In genomic region chr3:31575448-31575847, GRCh38 we compare ENCODE assay signal across 21 cellular contexts. TPM values are rescaled to one million over a fixed set of nuclear protein-coding genes. Genes with fewer than 3 reads are reported as not detected.
A peak's percentile ranks its signal among the peaks of the same experiment; 100 is the strongest.
DNase-seq lines count a peak whose midpoint lies in the region; ATAC-seq and TF ChIP-seq lines count a peak whose summit lies in the region.
"Had no signal": no experiment of that assay in that cellular context is flagged by ENCODE, and none has a peak within 500 bp of the region (broad histone marks: within the 10 kb centered on the region; RNA-seq: fewer than 3 reads in every experiment).

No MANE protein-coding gene starts in this region.

- H2AFZ ChIP-seq in GM23338: no peak overlapping the region
- H2AFZ ChIP-seq: hepatocyte had no signal

- no peaks in the 10 kb centered on the region for H3F3A ChIP-seq in GM23338 (replicated peaks; ENCODE audit: low read depth)

- TF ChIP-seq CTCF in GM23338 (conservative IDR thresholded peaks at IDR 0.05; ENCODE audit: low read depth in 2 of 2) (no peak), WERI-Rb-1 (IDR thresholded peaks at IDR 0.05; ENCODE audit: low read depth, low read length) (no peak)

- no peaks in the 10 kb centered on the region for H3K27me3 Mint-ChIP-seq in activated CD4-positive, alpha-beta T cell treated with anti-CD3 and anti-CD28 coated beads for 36 hours
- no peaks in the 10 kb centered on the region for H3K27me3 Mint-ChIP-seq in GM23338 (ENCODE audit: insufficient read depth, low read depth, poor library complexity)
- H3K27me3 Mint-ChIP-seq in activated T-helper 1 cell treated with anti-CD3 and anti-CD28 coated beads, Interleukin-12 subunit alpha, Interleukin-12 subunit beta, Interleukin-2, Interleukin-4 antibody, amounts not matched to agents 30 ng/mL and 10 ng/mL and 1 ng/mL, durations not matched to agents 14 hours and 24 hours and 36 hours (ENCODE audit: insufficient read depth): no peaks in the 10 kb centered on the region
- H3K27me3 Mint-ChIP-seq in natural killer cell treated with Interleukin-12 subunit alpha and Interleukin-12 subunit beta and Interleukin-15 and Interleukin-18, amount 100 ng/mL, for 72 hours: no peaks in the 10 kb centered on the region
- H3K27me3 Mint-ChIP-seq: memory B cell; stimulated activated memory B cell treated with anti-CD40 and anti-IgM and Interleukin-4, amounts not matched to agents 10 μg/mL and 1 μg/mL and 100 μg/mL, for 72 hours had no signal

- peaks cover 38% of the 10 kb centered on the region for H3K4me1 ChIP-seq in GM23338 (ENCODE audit: insufficient read depth)

- H3K79me2 ChIP-seq in GM23338 (replicated peaks; ENCODE audit: insufficient read depth): peaks cover 96% of the 10 kb centered on the region

- CTCF ChIA-PET in activated CD4-positive, alpha-beta T cell treated with anti-CD3 and anti-CD28 coated beads for 36 hours (lab: Charles Lee): interaction anchor here (0.7 to 1.3 kb wide), 3 partner anchors 12 to 65 kb away, joined by 3 read pairs; no protein-coding TSS in a partner anchor

- peak; percentile 14 for DNase-seq in activated CD4-positive, alpha-beta T cell treated with anti-CD3 and anti-CD28 coated beads for 36 hours
- no peak for DNase-seq in activated CD4-positive, alpha-beta T cell treated with anti-CD3 and anti-CD28 coated beads, Interleukin-2, amount 50 U/mL, for 48 hours
- DNase-seq in GM23338 (ENCODE audit: low spot score) (no peak), dedifferentiated amniotic fluid mesenchymal stem cell (ENCODE audit: extremely low spot score) (no peak), AG20443 (ENCODE audit: low spot score) (no peak), WERI-Rb-1 (no peak)
- no peak for DNase-seq in activated T-helper 1 cell treated with anti-CD3 and anti-CD28 coated beads, Interleukin-12 subunit alpha, Interleukin-12 subunit beta, Interleukin-2, Interleukin-4 antibody, amounts not matched to agents 30 ng/mL and 10 ng/mL and 1 ng/mL, durations not matched to agents 14 hours and 24 hours and 36 hours (ENCODE audit: low spot score)
- no peak for DNase-seq in natural killer cell treated with Interleukin-12 subunit alpha and Interleukin-12 subunit beta and Interleukin-15 and Interleukin-18, amount 100 ng/mL, for 72 hours (ENCODE audit: low spot score)
- DNase-seq: 8988T; activated CD8-positive, alpha-beta memory T cell treated with anti-CD3 and anti-CD28 coated beads, Interleukin-2, amount 50 U/mL, for 4 hours; DMS79; kidney; NCI-H1417; NCI-H2227 treated with DMSO at 0.1 percent for 48 hours had no signal

- H3K4me3 ChIP-seq in GM23338 (no peak overlapping the region), WERI-Rb-1 (ENCODE audit: low read depth, low read length) (no peak overlapping the region)
- H3K4me3 ChIP-seq: hepatocyte, tibial nerve had no signal

- peaks cover 24% of the 10 kb centered on the region; the same call in 1 of the 2 replicates for H4K20me1 ChIP-seq in GM23338 (replicated peaks; ENCODE audit: insufficient read depth)

- H3K4me1 Mint-ChIP-seq in activated CD4-positive, alpha-beta T cell treated with anti-CD3 and anti-CD28 coated beads for 36 hours: peaks cover 49% of the 10 kb centered on the region
- peaks cover 30% of the 10 kb centered on the region for H3K4me1 Mint-ChIP-seq in GM23338
- H3K4me1 Mint-ChIP-seq in activated T-helper 1 cell treated with anti-CD3 and anti-CD28 coated beads, Interleukin-12 subunit alpha, Interleukin-12 subunit beta, Interleukin-2, Interleukin-4 antibody, amounts not matched to agents 30 ng/mL and 10 ng/mL and 1 ng/mL, durations not matched to agents 14 hours and 24 hours and 36 hours (ENCODE audit: low read depth): peaks cover 65% of the 10 kb centered on the region
- H3K4me1 Mint-ChIP-seq in natural killer cell treated with Interleukin-12 subunit alpha and Interleukin-12 subunit beta and Interleukin-15 and Interleukin-18, amount 100 ng/mL, for 72 hours (ENCODE audit: low read depth in 2 of 2): peaks cover 31 to 56% of the 10 kb centered on the region in 2 donors

- no peak overlapping the region for H3K4me3 Mint-ChIP-seq in activated CD4-positive, alpha-beta T cell treated with anti-CD3 and anti-CD28 coated beads for 36 hours
- no peak overlapping the region for H3K4me3 Mint-ChIP-seq in GM23338
- H3K4me3 Mint-ChIP-seq in activated T-helper 1 cell treated with anti-CD3 and anti-CD28 coated beads, Interleukin-12 subunit alpha, Interleukin-12 subunit beta, Interleukin-2, Interleukin-4 antibody, amounts not matched to agents 30 ng/mL and 10 ng/mL and 1 ng/mL, durations not matched to agents 14 hours and 24 hours and 36 hours: no peak overlapping the region
- no peak overlapping the region for H3K4me3 Mint-ChIP-seq in natural killer cell treated with Interleukin-12 subunit alpha and Interleukin-12 subunit beta and Interleukin-15 and Interleukin-18, amount 100 ng/mL, for 72 hours
- H3K4me3 Mint-ChIP-seq: memory B cell; stimulated activated memory B cell treated with anti-CD40 and anti-IgM and Interleukin-4, amounts not matched to agents 10 μg/mL and 1 μg/mL and 100 μg/mL, for 72 hours had no signal

- peak; percentile 80 for ATAC-seq in activated CD4-positive, alpha-beta T cell treated with anti-CD3 and anti-CD28 coated beads for 36 hours
- ATAC-seq in GM23338: peak; percentile 33; the same call in 1 of the 3 replicates
- peak; percentile 51 to 65 for ATAC-seq in natural killer cell treated with Interleukin-12 subunit alpha and Interleukin-12 subunit beta and Interleukin-15 and Interleukin-18, amount 100 ng/mL, for 72 hours
- ATAC-seq: HCT116; stimulated activated memory B cell treated with anti-CD40 and anti-IgM and Interleukin-4, amounts not matched to agents 10 μg/mL and 1 μg/mL and 100 μg/mL, for 72 hours had no signal

- H3K4me2 ChIP-seq in GM23338: no peak overlapping the region
- H3K4me2 ChIP-seq: hepatocyte had no signal

- POLR2A ChIA-PET in activated CD4-positive, alpha-beta T cell treated with anti-CD3 and anti-CD28 coated beads for 36 hours (lab: Charles Lee): no interaction called here

- intact Hi-C loops in activated CD4-positive, alpha-beta T cell treated with anti-CD3 and anti-CD28 coated beads for 36 hours (cut with DNase I, micrococcal nuclease): no loop called here
- intact Hi-C loops in activated T-helper 1 cell treated with anti-CD3 and anti-CD28 coated beads, Interleukin-12 subunit alpha, Interleukin-12 subunit beta, Interleukin-2, Interleukin-4 antibody, amounts not matched to agents 30 ng/mL and 10 ng/mL and 1 ng/mL, durations not matched to agents 14 hours and 24 hours and 36 hours (cut with micrococcal nuclease): loop anchor here (2.0 kb wide), 1 partner anchor 15 kb away; no protein-coding TSS in a partner anchor

- H3K27me3 ChIP-seq in GM23338 (ENCODE audit: insufficient read depth): no peaks in the 10 kb centered on the region
- no peaks in the 10 kb centered on the region for H3K27me3 ChIP-seq in WERI-Rb-1 (ENCODE audit: insufficient read depth, low read depth, severe bottlenecking)
- H3K27me3 ChIP-seq: hepatocyte, tibial nerve had no signal

- peak overlapping the region; percentile 64 for H3K27ac Mint-ChIP-seq in activated CD4-positive, alpha-beta T cell treated with anti-CD3 and anti-CD28 coated beads for 36 hours
- no peak overlapping the region for H3K27ac Mint-ChIP-seq in GM23338
- H3K27ac Mint-ChIP-seq in activated T-helper 1 cell treated with anti-CD3 and anti-CD28 coated beads, Interleukin-12 subunit alpha, Interleukin-12 subunit beta, Interleukin-2, Interleukin-4 antibody, amounts not matched to agents 30 ng/mL and 10 ng/mL and 1 ng/mL, durations not matched to agents 14 hours and 24 hours and 36 hours: peak overlapping the region; percentile 59
- peak overlapping the region in 1 of 2 donors; percentile 3 for H3K27ac Mint-ChIP-seq in natural killer cell treated with Interleukin-12 subunit alpha and Interleukin-12 subunit beta and Interleukin-15 and Interleukin-18, amount 100 ng/mL, for 72 hours
- H3K27ac Mint-ChIP-seq: memory B cell; stimulated activated memory B cell treated with anti-CD40 and anti-IgM and Interleukin-4, amounts not matched to agents 10 μg/mL and 1 μg/mL and 100 μg/mL, for 72 hours had no signal

- H3K9me2 ChIP-seq in GM23338 (ENCODE audit: insufficient read depth): no peaks in the 10 kb centered on the region

- H3K9me3 ChIP-seq in WERI-Rb-1 (ENCODE audit: severe bottlenecking): no peaks in the 10 kb centered on the region
- H3K9me3 ChIP-seq: tibial nerve had no signal

- H3K9me3 Mint-ChIP-seq in activated CD4-positive, alpha-beta T cell treated with anti-CD3 and anti-CD28 coated beads for 36 hours (ENCODE audit: low read depth): no peaks in the 10 kb centered on the region
- H3K9me3 Mint-ChIP-seq in GM23338: no peaks in the 10 kb centered on the region
- no peaks in the 10 kb centered on the region for H3K9me3 Mint-ChIP-seq in activated T-helper 1 cell treated with anti-CD3 and anti-CD28 coated beads, Interleukin-12 subunit alpha, Interleukin-12 subunit beta, Interleukin-2, Interleukin-4 antibody, amounts not matched to agents 30 ng/mL and 10 ng/mL and 1 ng/mL, durations not matched to agents 14 hours and 24 hours and 36 hours
- H3K9me3 Mint-ChIP-seq in natural killer cell treated with Interleukin-12 subunit alpha and Interleukin-12 subunit beta and Interleukin-15 and Interleukin-18, amount 100 ng/mL, for 72 hours: no peaks in the 10 kb centered on the region
- H3K9me3 Mint-ChIP-seq: memory B cell; stimulated activated memory B cell treated with anti-CD40 and anti-IgM and Interleukin-4, amounts not matched to agents 10 μg/mL and 1 μg/mL and 100 μg/mL, for 72 hours had no signal

- H3K36me3 Mint-ChIP-seq in activated CD4-positive, alpha-beta T cell treated with anti-CD3 and anti-CD28 coated beads for 36 hours (ENCODE audit: low read depth): peaks cover 18% of the 10 kb centered on the region
- peaks cover 7% of the 10 kb centered on the region; the same call in 2 of the 3 replicates for H3K36me3 Mint-ChIP-seq in GM23338 (ENCODE audit: low read depth)
- peaks cover 25% of the 10 kb centered on the region for H3K36me3 Mint-ChIP-seq in activated T-helper 1 cell treated with anti-CD3 and anti-CD28 coated beads, Interleukin-12 subunit alpha, Interleukin-12 subunit beta, Interleukin-2, Interleukin-4 antibody, amounts not matched to agents 30 ng/mL and 10 ng/mL and 1 ng/mL, durations not matched to agents 14 hours and 24 hours and 36 hours (ENCODE audit: low read depth)
- peaks cover 7% of the 10 kb centered on the region for H3K36me3 Mint-ChIP-seq in natural killer cell treated with Interleukin-12 subunit alpha and Interleukin-12 subunit beta and Interleukin-15 and Interleukin-18, amount 100 ng/mL, for 72 hours

- H3K27ac ChIP-seq in GM23338 (ENCODE audit: low read depth) (no peak overlapping the region), WERI-Rb-1 (no peak overlapping the region)
- H3K27ac ChIP-seq: C4-2B, hepatocyte, tibial nerve, VCaP had no signal

- H3K36me3 ChIP-seq in GM23338 (ENCODE audit: insufficient read depth) (no peaks in the 10 kb centered on the region), WERI-Rb-1 (peaks cover 12% of the 10 kb centered on the region)

RNA-seq across cellular contexts. Expression of gene STT3B, which starts 42.7 kb away (rescaled TPM):
- total RNA-seq in activated CD4-positive, alpha-beta T cell treated with anti-CD3 and anti-CD28 coated beads for 36 hours: 100 to 1,000 TPM; 104 to 148 TPM
- total RNA-seq in GM23338 (2014; rRNA removed; shearing (Covaris generic)): 139 and 167 TPM in 2 replicates
- 44.1 and 45.2 TPM in 2 replicates for polyA plus RNA-seq in GM23338 (2016; fragmentation: Nextera tagmentation; extraction: Ambion mirVana)
- total RNA-seq in activated T-helper 1 cell treated with anti-CD3 and anti-CD28 coated beads, Interleukin-12 subunit alpha, Interleukin-12 subunit beta, Interleukin-2, Interleukin-4 antibody, amounts not matched to agents 30 ng/mL and 10 ng/mL and 1 ng/mL, durations not matched to agents 14 hours and 24 hours and 36 hours: 140 and 147 TPM in 2 replicates
- total RNA-seq in natural killer cell treated with Interleukin-12 subunit alpha and Interleukin-12 subunit beta and Interleukin-15 and Interleukin-18, amount 100 ng/mL, for 72 hours: 100 to 1,000 TPM; 131 to 160 TPM
